In genomic region chr5:58793888-58794287, GRCh38 we compare ENCODE assay signal across 29 cellular contexts.
"Had no signal": no experiment of that assay in that cellular context is flagged by ENCODE, and none has a peak within 500 bp of the region (broad histone marks: within the 10 kb centered on the region; RNA-seq: fewer than 3 reads in every experiment).

No MANE protein-coding gene starts in this region.

- FAIRE-seq: endothelial cell of umbilical vein, kidney had no signal

- H3K4me3 Mint-ChIP-seq: dendritic cell treated with granulocyte-macrophage colony-stimulating factor and Interleukin-4, amounts not matched to agents 40 ng/mL and 50 ng/mL, for 4 days; memory B cell; naive B cell; natural killer cell treated with Interleukin-12 subunit alpha and Interleukin-12 subunit beta and Interleukin-15 and Interleukin-18, amount 100 ng/mL, for 72 hours; stimulated activated naive CD8-positive, alpha-beta T cell treated with anti-CD3 and anti-CD28 coated beads, Interleukin-15, amount 100 ng/mL, for 72 hours had no signal

- H3K9me3 Mint-ChIP-seq: dendritic cell treated with granulocyte-macrophage colony-stimulating factor and Interleukin-4, amounts not matched to agents 40 ng/mL and 50 ng/mL, for 4 days; memory B cell; naive B cell; natural killer cell treated with Interleukin-12 subunit alpha and Interleukin-12 subunit beta and Interleukin-15 and Interleukin-18, amount 100 ng/mL, for 72 hours; stimulated activated naive CD8-positive, alpha-beta T cell treated with anti-CD3 and anti-CD28 coated beads, Interleukin-15, amount 100 ng/mL, for 72 hours had no signal

- H3K4me1 Mint-ChIP-seq: memory B cell, naive B cell had no signal

- H3K27me3 ChIP-seq: esophagus muscularis mucosa, foreskin keratinocyte, gastroesophageal sphincter, heart left ventricle, hepatocyte, right atrium auricular region, suprapubic skin, transverse colon, upper lobe of right lung, uterus had no signal

- H3K36me3 ChIP-seq: esophagus muscularis mucosa, gastroesophageal sphincter, heart left ventricle, prostate gland, right atrium auricular region, suprapubic skin, transverse colon, upper lobe of right lung, uterus had no signal

- H3K4me1 ChIP-seq: esophagus muscularis mucosa, foreskin keratinocyte, gastroesophageal sphincter, heart left ventricle, prostate gland, right atrium auricular region, suprapubic skin, transverse colon, upper lobe of right lung, uterus had no signal

- ATAC-seq: foreskin keratinocyte; gastroesophageal sphincter; heart left ventricle; left lobe of liver; natural killer cell treated with Interleukin-12 subunit alpha and Interleukin-12 subunit beta and Interleukin-15 and Interleukin-18, amount 100 ng/mL, for 72 hours; sciatic nerve; stimulated activated naive CD8-positive, alpha-beta T cell treated with anti-CD3 and anti-CD28 coated beads, Interleukin-15, amount 100 ng/mL, for 72 hours; upper lobe of right lung had no signal

- DNase-seq: effector CD8-positive, alpha-beta T cell; foreskin keratinocyte; heart left ventricle; kidney; naive B cell; nucleus accumbens; stimulated activated CD4-positive, alpha-beta T cell treated with anti-CD3 and anti-CD28 coated beads, Interleukin-12 subunit alpha, Interleukin-12 subunit beta, amount 100 ng/mL, for 4 hours; stimulated activated CD4-positive, alpha-beta T cell treated with anti-CD3 and anti-CD28 coated beads, Interleukin-1b, Interleukin-23, amount 100 ng/mL, for 48 hours; stimulated activated CD4-positive, alpha-beta T cell treated with anti-CD3 and anti-CD28 coated beads, Interleukin-4, amount 100 ng/mL, for 1 hour; stimulated activated CD8-positive, alpha-beta memory T cell treated with anti-CD3 and anti-CD28 coated beads, Interleukin-4, amount 100 ng/mL, for 48 hours; stimulated activated naive CD4-positive, alpha-beta T cell; stimulated activated naive CD8-positive, alpha-beta T cell treated with anti-CD3 and anti-CD28 coated beads, Interleukin-15, amount 100 ng/mL, for 72 hours; transverse colon; upper lobe of right lung; uterus had no signal

- H3K27me3 Mint-ChIP-seq: dendritic cell treated with granulocyte-macrophage colony-stimulating factor and Interleukin-4, amounts not matched to agents 40 ng/mL and 50 ng/mL, for 4 days had no signal

- H3K36me3 Mint-ChIP-seq: memory B cell; naive B cell; natural killer cell treated with Interleukin-12 subunit alpha and Interleukin-12 subunit beta and Interleukin-15 and Interleukin-18, amount 100 ng/mL, for 72 hours had no signal

- H3K27ac ChIP-seq: esophagus muscularis mucosa, foreskin keratinocyte, gastroesophageal sphincter, heart left ventricle, hepatocyte, prostate gland, right atrium auricular region, suprapubic skin, transverse colon, upper lobe of right lung, uterus had no signal

- H3K4me3 ChIP-seq: esophagus muscularis mucosa, gastroesophageal sphincter, heart left ventricle, hepatocyte, lung, prostate gland, right atrium auricular region, smooth muscle cell, suprapubic skin, transverse colon, upper lobe of right lung, uterus had no signal

- H3K27ac Mint-ChIP-seq: dendritic cell treated with granulocyte-macrophage colony-stimulating factor and Interleukin-4, amounts not matched to agents 40 ng/mL and 50 ng/mL, for 4 days; memory B cell; naive B cell; natural killer cell treated with Interleukin-12 subunit alpha and Interleukin-12 subunit beta and Interleukin-15 and Interleukin-18, amount 100 ng/mL, for 72 hours; stimulated activated naive CD8-positive, alpha-beta T cell treated with anti-CD3 and anti-CD28 coated beads, Interleukin-15, amount 100 ng/mL, for 72 hours had no signal

- H3K9me3 ChIP-seq: esophagus muscularis mucosa, gastroesophageal sphincter, heart left ventricle, prostate gland, right atrium auricular region, suprapubic skin, transverse colon, upper lobe of right lung, uterus had no signal
